Comparison of ENCODE assay signal across 13 cellular contexts in the genomic region with DNA sequence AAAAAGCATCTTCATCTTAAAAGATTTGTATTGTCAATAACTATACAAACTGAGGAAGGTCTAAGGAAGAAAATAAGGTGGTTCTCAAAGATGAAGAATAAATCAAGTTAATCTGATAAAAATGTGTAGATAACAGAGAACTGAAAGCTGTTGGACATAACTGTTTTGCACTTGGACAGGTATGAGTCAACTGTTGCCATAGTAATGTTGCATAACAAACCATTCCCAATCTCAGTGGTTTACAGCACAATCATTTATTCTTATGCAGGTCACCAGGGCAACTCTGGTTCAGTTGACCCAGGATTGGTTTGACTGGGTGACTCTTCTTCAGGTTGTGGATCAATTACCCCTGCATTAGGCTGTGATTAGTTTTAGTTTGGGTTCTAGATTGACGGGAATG.
DNase-seq lines count a peak whose midpoint lies in the region; ATAC-seq and TF ChIP-seq lines count a peak whose summit lies in the region.
"Had no signal": no experiment of that assay in that cellular context is flagged by ENCODE, and none has a peak within 500 bp of the region (broad histone marks: within the 10 kb centered on the region; RNA-seq: fewer than 3 reads in every experiment).

No MANE protein-coding gene starts in this region.

- H3K27me3 ChIP-seq in BJ (ENCODE audit: control insufficient read depth, insufficient read depth, low read length) (no peaks in the 10 kb centered on the region), RWPE2 (ENCODE audit: insufficient read depth, poor library complexity, severe bottlenecking) (no peaks in the 10 kb centered on the region)

- peak; percentile 50 for ATAC-seq in HG02981 (IDR thresholded peaks at IDR 0.05; ENCODE audit: unreplicated experiment)
- peak; percentile 66; the same call in 2 of the 3 replicates for ATAC-seq in RWPE2 (ENCODE audit: low read depth)
- ATAC-seq: mucosa of descending colon had no signal

- TF ChIP-seq CTCF in BJ (IDR thresholded peaks at IDR 0.05; ENCODE audit: insufficient read depth, low read depth, low read length), result no peak
- no peak for TF ChIP-seq CTCF in RWPE2 (IDR thresholded peaks at IDR 0.05; ENCODE audit: poor library complexity, severe bottlenecking)
- TF ChIP-seq CTCF in fibroblast of villous mesenchyme (IDR thresholded peaks at IDR 0.05; ENCODE audit: insufficient read depth, low read depth, low read length), result no peak

- peak; percentile 49 for DNase-seq in BJ (ENCODE audit: low read depth)
- DNase-seq in RWPE2 (ENCODE audit: low spot score), result no peak
- peak; percentile 67 for DNase-seq in fibroblast of villous mesenchyme (ENCODE audit: low read depth)
- no peak for DNase-seq in NCI-H2171 treated with DMSO at 0.1 percent for 48 hours (lab: John Stamatoyannopoulos, UW)
- DNase-seq in NCI-H524 (lab: John Stamatoyannopoulos, UW), result no peak
- no peak for DNase-seq in nucleus accumbens (lab: John Stamatoyannopoulos, UW)
- DNase-seq in Kasumi-1 (lab: John Stamatoyannopoulos, UW), result no peak
- DNase-seq: activated CD4-positive, CD25-positive, alpha-beta regulatory T cell treated with anti-CD3 and anti-CD28 coated beads, Interleukin-2, amount 50 U/mL, for 72 hours; activated gamma-delta T cell treated with Interleukin-2 at 50 U/mL for 16 hours; mucosa of descending colon; Right ventricle myocardium superior had no signal

- H3K4me3 ChIP-seq in BJ (ENCODE audit: low read depth, low read length) (no peak overlapping the region), RWPE2 (ENCODE audit: severe bottlenecking) (no peak overlapping the region), fibroblast of villous mesenchyme (ENCODE audit: low read depth, low read length) (no peak overlapping the region)
- H3K4me3 ChIP-seq: mucosa of descending colon had no signal

- POLR2A ChIA-PET in BJ (lab: Charles Lee), result no interaction called here

- CTCF ChIA-PET in BJ (lab: Yijun Ruan, JAX), result no interaction called here

- H3K36me3 ChIP-seq in BJ (ENCODE audit: control insufficient read depth, insufficient read depth, low read length) (no peaks in the 10 kb centered on the region), RWPE2 (ENCODE audit: low read depth) (no peaks in the 10 kb centered on the region)

- H3K27ac ChIP-seq in RWPE2 (ENCODE audit: poor library complexity, severe bottlenecking), result no peak overlapping the region
- H3K27ac ChIP-seq: C4-2B had no signal

- H3K4me1 ChIP-seq in RWPE2 (ENCODE audit: insufficient read depth, poor library complexity, severe bottlenecking), result no peaks in the 10 kb centered on the region

- no peaks in the 10 kb centered on the region for H3K9me3 ChIP-seq in RWPE2 (ENCODE audit: severe bottlenecking)

Comparison
In these comparisons a context has a peak if more than half of its experiments do, and no peak if none do; other contexts are left out.
1. DNase-seq: peak in BJ (single experiment) and fibroblast of villous mesenchyme (single experiment); none in RWPE2 (single experiment), NCI-H2171 treated with DMSO at 0.1 percent for 48 hours (single experiment), NCI-H524 (0 of 2), nucleus accumbens (0 of 56) and Kasumi-1 (0 of 2).